ENCODE assay signal across 16 cellular contexts in genomic region chr6:139983555-139984276, GRCh38.
DNase-seq lines count a peak whose midpoint lies in the region; ATAC-seq, FAIRE-seq and TF ChIP-seq lines count a peak whose summit lies in the region.
"Had no signal": no experiment of that assay in that cellular context is flagged by ENCODE, and none has a peak within 500 bp of the region (broad histone marks: within the 10 kb centered on the region; RNA-seq: fewer than 3 reads in every experiment).

No MANE protein-coding gene starts in this region.

- H3K9me3 ChIP-seq in K562 (replicated peaks; ENCODE audit: control insufficient read depth, insufficient read depth, low read depth, low read length) (no peaks in the 10 kb centered on the region), keratinocyte (ENCODE audit: control insufficient read depth, low read depth, low read length) (no peaks in the 10 kb centered on the region), skeletal muscle satellite cell (replicated peaks; ENCODE audit: low read length) (no peaks in the 10 kb centered on the region)
- H3K9me3 ChIP-seq: body of pancreas had no signal

- no peak for ATAC-seq in GM23338
- no peak for ATAC-seq in K562
- no peak for ATAC-seq in HG02798 (IDR thresholded peaks at IDR 0.05; ENCODE audit: poor library complexity, unreplicated experiment)
- ATAC-seq: body of pancreas; foreskin keratinocyte; stimulated activated naive B cell treated with anti-CD40 and anti-IgM and Interleukin-4, amounts not matched to agents 10 μg/mL and 1 μg/mL and 100 μg/mL, for 72 hours had no signal

- FAIRE-seq in K562 (lab: Jason Lieb, UNC) = no peak
- FAIRE-seq in keratinocyte (lab: Jason Lieb, UNC) = peak; percentile 29
- no peak for FAIRE-seq in GM12891 (lab: Jason Lieb, UNC)
- FAIRE-seq: GM12892 had no signal

- H3K4me2 ChIP-seq in GM23338 = no peak overlapping the region
- H3K4me2 ChIP-seq in K562 (ENCODE audit: insufficient read depth, low read length) = no peak overlapping the region
- H3K4me2 ChIP-seq in keratinocyte (ENCODE audit: control insufficient read depth, extremely low read depth, insufficient read depth, low read depth, low read length) = no peak overlapping the region
- peak overlapping the region; percentile 52 for H3K4me2 ChIP-seq in skeletal muscle satellite cell (ENCODE audit: low read length)

- H3K4me3 ChIP-seq in GM23338 (no peak overlapping the region), K562 (no peak overlapping the region), keratinocyte (ENCODE audit: control insufficient read depth in 2 of 3, extremely low read depth in 1 of 3, insufficient read depth in 2 of 3, low read depth in 1 of 3, low read length in 3 of 3) (no peak overlapping the region), skeletal muscle satellite cell (ENCODE audit: low read length) (no peak overlapping the region)
- H3K4me3 ChIP-seq: body of pancreas had no signal

- in situ Hi-C loops in K562 (cut with MboI) = no loop called here

- no peaks in the 10 kb centered on the region for H3K9me2 ChIP-seq in GM23338 (ENCODE audit: insufficient read depth)

- TF ChIP-seq POLR2A in K562 (conservative IDR thresholded peaks at IDR 0.05) (no peak), GM12891 (IDR thresholded peaks at IDR 0.05; ENCODE audit: low read depth, low read length) (no peak)

- H3K9ac ChIP-seq in K562 (ENCODE audit: insufficient read depth in 1 of 2, low read depth in 2 of 2, low read length in 2 of 2) = no peak overlapping the region
- H3K9ac ChIP-seq in keratinocyte (ENCODE audit: control insufficient read depth, extremely low read depth, insufficient read depth, low read length) = no peak overlapping the region
- peak overlapping the region; percentile 80 for H3K9ac ChIP-seq in skeletal muscle satellite cell (ENCODE audit: low read depth, low read length)

- H3K9me3 Mint-ChIP-seq in GM23338 = no peaks in the 10 kb centered on the region
- H3K9me3 Mint-ChIP-seq: memory B cell; stimulated activated naive B cell treated with anti-CD40 and anti-IgM and Interleukin-4, amounts not matched to agents 10 μg/mL and 1 μg/mL and 100 μg/mL, for 72 hours had no signal

- WGBS in K562 (ENCODE audit: insufficient coverage, low coverage, missing lambda C conversion rate) = 42% methylated on average over 5 of the region's 5 CpGs

- H3K27ac ChIP-seq in GM23338 (ENCODE audit: low read depth) (no peak overlapping the region), K562 (ENCODE audit: extremely low read depth, low read depth, low read length) (no peak overlapping the region), keratinocyte (ENCODE audit: control insufficient read depth, insufficient read depth, low read length) (no peak overlapping the region)
- H3K27ac ChIP-seq: body of pancreas, foreskin keratinocyte had no signal

- no peak for TF ChIP-seq EP300 in K562 (IDR thresholded peaks at IDR 0.05; ENCODE audit: low read length)

- no peak overlapping the region for H3K4me3 Mint-ChIP-seq in GM23338
- H3K4me3 Mint-ChIP-seq: memory B cell; stimulated activated naive B cell treated with anti-CD40 and anti-IgM and Interleukin-4, amounts not matched to agents 10 μg/mL and 1 μg/mL and 100 μg/mL, for 72 hours had no signal

- CTCF ChIA-PET in K562 (lab: Yijun Ruan, JAX; ENCODE audit: low intra/inter-chr PET ratio) = no interaction called here

- dilution Hi-C loops in keratinocyte (cut with MboI; ENCODE audit: extremely low pct_ligation_motif_present, low sequenced_read_pairs) = no loop called here

- H3K9me1 ChIP-seq in K562 (ENCODE audit: control insufficient read depth, insufficient read depth, low read length) (no peaks in the 10 kb centered on the region), keratinocyte (ENCODE audit: control insufficient read depth, extremely low read depth, insufficient read depth, low read length) (no peaks in the 10 kb centered on the region)

- intact Hi-C loops in K562 (cut with micrococcal nuclease) = no loop called here

- no TSS peak for BruUV-seq in K562 (replicated peaks; lab: Mats Ljungman, UMichigan)

- POLR2A ChIA-PET in K562 (lab: Yijun Ruan, JAX) = no interaction called here

- DNase-seq in GM23338 (ENCODE audit: low spot score) (no peak), K562 (ENCODE audit: extremely low read depth in 1 of 4, low spot score in 3 of 4) (no peak), keratinocyte (ENCODE audit: low read depth, low spot score) (no peak), GM19238 (ENCODE audit: insufficient read length, low spot score) (no peak), AG08396 (ENCODE audit: low spot score) (no peak), GM12891 (ENCODE audit: insufficient read length, low spot score) (no peak)
- DNase-seq: activated CD8-positive, alpha-beta memory T cell treated with anti-CD3 and anti-CD28 coated beads, Interleukin-2, amount 50 U/mL, for 48 hours; body of pancreas; COR-L47; foreskin keratinocyte; NCI-H1930; stimulated activated naive B cell treated with anti-CD40 and anti-IgM and Interleukin-4, amounts not matched to agents 10 μg/mL and 1 μg/mL and 100 μg/mL, for 72 hours had no signal

- peaks cover 2% of the 10 kb centered on the region for H3K27me3 Mint-ChIP-seq in GM23338 (ENCODE audit: insufficient read depth, low read depth, poor library complexity)

- no peak for TF ChIP-seq RAD21 in K562 (CRISPR knock-in tag; conservative IDR thresholded peaks at IDR 0.05 in 1 of 2, IDR thresholded peaks at IDR 0.05 in 1 of 2)

- H3F3A ChIP-seq in GM23338 (replicated peaks; ENCODE audit: low read depth) = no peaks in the 10 kb centered on the region

- H3K27ac Mint-ChIP-seq in GM23338 = no peak overlapping the region
- H3K27ac Mint-ChIP-seq: memory B cell; stimulated activated naive B cell treated with anti-CD40 and anti-IgM and Interleukin-4, amounts not matched to agents 10 μg/mL and 1 μg/mL and 100 μg/mL, for 72 hours had no signal

- H2AFZ ChIP-seq in GM23338 = peak overlapping the region; percentile 3
- H2AFZ ChIP-seq in K562 (ENCODE audit: low read depth, low read length) = 0 out of 2 replicates have a peak overlapping the region, but pooled peaks have one; percentile 3
- peak overlapping the region; percentile 66 for H2AFZ ChIP-seq in keratinocyte (ENCODE audit: control insufficient read depth, low read length)

- H3K4me1 Mint-ChIP-seq in GM23338 = peaks cover 40% of the 10 kb centered on the region

- TF ChIP-seq CTCF in GM23338 (conservative IDR thresholded peaks at IDR 0.05; ENCODE audit: low read depth in 2 of 2) (no peak), K562 (IDR thresholded peaks at IDR 0.05 in 2 of 3, conservative IDR thresholded peaks at IDR 0.05 in 1 of 3; ENCODE audit: insufficient read depth in 2 of 3, low read depth in 1 of 3, low read length in 3 of 3) (no peak), keratinocyte (optimal IDR thresholded peaks at IDR 0.05 in 1 of 3, IDR thresholded peaks at IDR 0.05 in 1 of 3, conservative IDR thresholded peaks at IDR 0.05 in 1 of 3; ENCODE audit: extremely low read depth in 1 of 3, insufficient read depth in 2 of 3, low read length in 3 of 3) (no peak)

- no peaks in the 10 kb centered on the region; the same call in 2 of the 3 replicates for H3K36me3 Mint-ChIP-seq in GM23338 (ENCODE audit: low read depth)
- H3K36me3 Mint-ChIP-seq: stimulated activated naive B cell treated with anti-CD40 and anti-IgM and Interleukin-4, amounts not matched to agents 10 μg/mL and 1 μg/mL and 100 μg/mL, for 72 hours had no signal

- H3K27me3 ChIP-seq in GM23338 (ENCODE audit: insufficient read depth) (no peaks in the 10 kb centered on the region), K562 (ENCODE audit: control insufficient read depth in 2 of 2, insufficient read depth in 2 of 2, low read length in 2 of 2) (no peaks in the 10 kb centered on the region), keratinocyte (ENCODE audit: control insufficient read depth, extremely low read depth, insufficient read depth, low read length) (no peaks in the 10 kb centered on the region), skeletal muscle satellite cell (ENCODE audit: control insufficient read depth, insufficient read depth, low read length) (no peaks in the 10 kb centered on the region)
- H3K27me3 ChIP-seq: body of pancreas, foreskin keratinocyte had no signal

- H4K20me1 ChIP-seq in GM23338 (replicated peaks; ENCODE audit: insufficient read depth) (no peaks in the 10 kb centered on the region), K562 (replicated peaks; ENCODE audit: control insufficient read depth, insufficient read depth, low read length) (no peaks in the 10 kb centered on the region), keratinocyte (ENCODE audit: control insufficient read depth, extremely low read depth, insufficient read depth, low read length) (no peaks in the 10 kb centered on the region)

- no peaks in the 10 kb centered on the region for H3K79me2 ChIP-seq in GM23338 (replicated peaks; ENCODE audit: insufficient read depth)
- no peaks in the 10 kb centered on the region for H3K79me2 ChIP-seq in K562 (ENCODE audit: control insufficient read depth, insufficient read depth, low read length)
- no peaks in the 10 kb centered on the region for H3K79me2 ChIP-seq in keratinocyte (ENCODE audit: control insufficient read depth, insufficient read depth, low read length)

- H3K4me1 ChIP-seq in GM23338 (ENCODE audit: insufficient read depth) = peaks cover 32% of the 10 kb centered on the region
- H3K4me1 ChIP-seq in K562 (replicated peaks in 1 of 2; ENCODE audit: control insufficient read depth in 2 of 2, insufficient read depth in 2 of 2, low read length in 2 of 2) = peaks cover 0 to 13% of the 10 kb centered on the region in 2 experiments; a peak in 3 of 5 replicates
- peaks cover 15% of the 10 kb centered on the region for H3K4me1 ChIP-seq in keratinocyte (ENCODE audit: control insufficient read depth, extremely low read depth, insufficient read depth, low read length)
- peaks cover 68% of the 10 kb centered on the region for H3K4me1 ChIP-seq in skeletal muscle satellite cell (ENCODE audit: control insufficient read depth, insufficient read depth, low read length)

- no peaks in the 10 kb centered on the region for H3K36me3 ChIP-seq in GM23338 (ENCODE audit: insufficient read depth)
- no peaks in the 10 kb centered on the region for H3K36me3 ChIP-seq in K562 (ENCODE audit: control insufficient read depth, insufficient read depth, low read length)
- H3K36me3 ChIP-seq in keratinocyte (ENCODE audit: control insufficient read depth in 2 of 2, extremely low read depth in 1 of 2, insufficient read depth in 2 of 2, low read length in 2 of 2) = no peaks in the 10 kb centered on the region
- H3K36me3 ChIP-seq in skeletal muscle satellite cell (ENCODE audit: insufficient read depth, low read length) = no peaks in the 10 kb centered on the region

TF ChIP-seq in GM23338, 12 proteins besides CTCF, POLR2A, EP300 and RAD21 (continues in another document):
- TF ChIP-seq EZH2phosphoT487 (IDR thresholded peaks at IDR 0.05; ENCODE audit: unreplicated experiment) (no peak), CREB1 (CRISPR knock-in tag; IDR thresholded peaks at IDR 0.05; ENCODE audit: low read depth) (no peak)

TF ChIP-seq in K562, 482 proteins besides CTCF, POLR2A, EP300 and RAD21 (continues in another document):
- TF ChIP-seq FOSL1 (tag; conservative IDR thresholded peaks at IDR 0.05) (peak; percentile 89), FOXJ2 (tag; IDR thresholded peaks at IDR 0.05) (peak; percentile 79), SRSF1 (IDR thresholded peaks at IDR 0.05; ENCODE audit: low read depth, low read length) (no peak)

TF ChIP-seq in GM12891, 5 proteins besides CTCF, POLR2A, EP300 and RAD21:
- no peak for TF ChIP-seq PAX5 (IDR thresholded peaks at IDR 0.05; ENCODE audit: insufficient read depth, low read length, severe bottlenecking)
- no peak for TF ChIP-seq TAF1 (IDR thresholded peaks at IDR 0.05; ENCODE audit: low read depth, low read length)

Comparison
In these comparisons a context has a peak if more than half of its experiments do, and no peak if none do; other contexts are left out.
1. H2AFZ ChIP-seq: peak in every context shown above with its lines; median percentile 66 in keratinocyte; 3 in GM23338; 3 in K562.